In the genomic region with DNA sequence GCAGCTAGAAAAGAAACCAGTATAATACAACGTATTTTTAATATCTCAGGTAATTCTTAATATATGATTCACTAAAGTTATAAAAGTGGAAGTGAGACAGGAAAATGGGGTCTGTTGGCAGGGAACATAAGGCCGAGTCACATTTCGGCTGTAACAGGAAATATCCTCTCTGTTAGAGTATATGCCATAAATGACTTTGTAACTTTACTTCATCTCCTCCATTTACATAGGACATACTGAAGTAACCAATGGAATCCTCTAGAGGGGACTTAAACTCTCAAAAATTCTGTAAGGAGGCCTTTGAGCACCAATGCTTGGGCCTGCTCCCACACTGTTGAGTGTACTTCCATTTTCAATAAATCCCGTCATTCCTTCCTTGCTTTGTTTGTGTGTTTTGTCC, we compare ENCODE assay signal across 2 cellular contexts.
TF ChIP-seq lines count a peak whose summit lies in the region.

No MANE protein-coding gene starts in this region.

TF ChIP-seq in A549, 52 proteins besides CTCF, POLR2A, EP300 and RAD21:
- TF ChIP-seq FOXS1 (CRISPR knock-in tag; IDR thresholded peaks at IDR 0.05), result no peak
- no peak for TF ChIP-seq EHF (CRISPR knock-in tag; IDR thresholded peaks at IDR 0.05)
- TF ChIP-seq CHD2 (IDR thresholded peaks at IDR 0.05; ENCODE audit: low read length, partially characterized antibody), result no peak
- no peak for TF ChIP-seq BCL3 (IDR thresholded peaks at IDR 0.05)
- no peak for TF ChIP-seq MAZ (IDR thresholded peaks at IDR 0.05; ENCODE audit: borderline replicate concordance, low read depth, low read length)
- TF ChIP-seq RCOR1 (IDR thresholded peaks at IDR 0.05; ENCODE audit: low read depth, low read length), result no peak
- no peak for TF ChIP-seq ZC3H11A (IDR thresholded peaks at IDR 0.05)

TF ChIP-seq in IMR-90, 13 proteins besides CTCF, POLR2A, EP300 and RAD21:
- TF ChIP-seq CHD1 (IDR thresholded peaks at IDR 0.05; ENCODE audit: low read depth, low read length), result no peak
- TF ChIP-seq RCOR1 (IDR thresholded peaks at IDR 0.05; ENCODE audit: insufficient replicate concordance, low read length), result no peak
- no peak for TF ChIP-seq RFX5 (IDR thresholded peaks at IDR 0.05; ENCODE audit: low read depth, low read length)
- no peak for TF ChIP-seq SMC3 (IDR thresholded peaks at IDR 0.05; ENCODE audit: low read depth, low read length)
- TF ChIP-seq MXI1 (IDR thresholded peaks at IDR 0.05; ENCODE audit: borderline replicate concordance, low read depth, low read length), result no peak
- TF ChIP-seq USF2 (IDR thresholded peaks at IDR 0.05; ENCODE audit: low read depth, low read length), result no peak
- TF ChIP-seq NFE2L2 (IDR thresholded peaks at IDR 0.05; ENCODE audit: low read depth, low read length), result no peak
- TF ChIP-seq MAZ (IDR thresholded peaks at IDR 0.05; ENCODE audit: borderline replicate concordance, low read depth, low read length), result no peak
- no peak for TF ChIP-seq CEBPB (IDR thresholded peaks at IDR 0.05; ENCODE audit: low read depth, low read length)
- no peak for TF ChIP-seq FOS (IDR thresholded peaks at IDR 0.05; ENCODE audit: low read depth, low read length)
- TF ChIP-seq, protein P1, sequence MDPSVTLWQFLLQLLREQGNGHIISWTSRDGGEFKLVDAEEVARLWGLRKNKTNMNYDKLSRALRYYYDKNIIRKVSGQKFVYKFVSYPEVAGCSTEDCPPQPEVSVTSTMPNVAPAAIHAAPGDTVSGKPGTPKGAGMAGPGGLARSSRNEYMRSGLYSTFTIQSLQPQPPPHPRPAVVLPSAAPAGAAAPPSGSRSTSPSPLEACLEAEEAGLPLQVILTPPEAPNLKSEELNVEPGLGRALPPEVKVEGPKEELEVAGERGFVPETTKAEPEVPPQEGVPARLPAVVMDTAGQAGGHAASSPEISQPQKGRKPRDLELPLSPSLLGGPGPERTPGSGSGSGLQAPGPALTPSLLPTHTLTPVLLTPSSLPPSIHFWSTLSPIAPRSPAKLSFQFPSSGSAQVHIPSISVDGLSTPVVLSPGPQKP (IDR thresholded peaks at IDR 0.05; ENCODE audit: borderline replicate concordance, low read depth, low read length), result no peak
- TF ChIP-seq MAFK (IDR thresholded peaks at IDR 0.05; ENCODE audit: low read depth, low read length), result no peak
- no peak for TF ChIP-seq BHLHE40 (IDR thresholded peaks at IDR 0.05; ENCODE audit: low read depth, low read length)
